Comparison of ENCODE assay signal across 10 cellular contexts in the genomic region with DNA sequence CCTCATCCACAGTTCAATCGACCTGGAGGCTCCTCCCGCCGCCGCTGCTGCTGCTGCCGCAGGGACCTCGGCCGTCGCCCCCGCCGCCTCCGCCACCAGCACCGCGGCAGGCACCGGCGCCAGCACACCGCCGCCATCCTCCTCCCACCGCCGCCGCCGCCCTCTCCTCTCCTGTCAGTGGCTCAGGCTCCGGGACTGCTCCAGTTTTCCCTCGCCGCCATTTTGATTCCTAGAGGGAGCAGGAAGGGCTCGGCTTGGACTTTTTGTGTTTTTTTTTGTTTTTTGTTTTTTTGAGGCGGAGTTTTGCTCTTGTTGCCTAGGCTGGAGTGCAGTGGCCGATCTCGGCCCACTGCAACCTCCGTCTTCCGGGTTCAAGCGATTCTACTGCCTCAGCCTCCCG. TPM values are rescaled to one million over a fixed set of nuclear protein-coding genes. Genes with fewer than 3 reads are reported as not detected.
DNase-seq lines count a peak whose midpoint lies in the region; ATAC-seq and TF ChIP-seq lines count a peak whose summit lies in the region.
"Had no signal": no experiment of that assay in that cellular context is flagged by ENCODE, and none has a peak within 500 bp of the region (broad histone marks: within the 10 kb centered on the region; RNA-seq: fewer than 3 reads in every experiment).

No MANE protein-coding gene starts in this region.

- peak overlapping the region; percentile 13 for H3K27ac ChIP-seq in naive thymus-derived CD4-positive, alpha-beta T cell (ENCODE audit: low read depth, low read length)
- no peak overlapping the region for H3K27ac ChIP-seq in A673 (ENCODE audit: low read depth, low read length, poor library complexity, severe bottlenecking)
- H3K27ac ChIP-seq: SJSA1 had no signal

- peak overlapping the region; percentile 18 to 85 (median 61) for H3K4me3 Mint-ChIP-seq in naive thymus-derived CD4-positive, alpha-beta T cell

- POLR2A ChIA-PET in naive thymus-derived CD4-positive, alpha-beta T cell (lab: Charles Lee), result no interaction called here
- POLR2A ChIA-PET in A673 (lab: Charles Lee; ENCODE audit: low non-redundant PET), result no interaction called here

- H3K4me3 ChIP-seq in BE2C (ENCODE audit: low read depth, low read length), result no peak overlapping the region
- H3K4me3 ChIP-seq in adipocyte (ENCODE audit: low read length), result peak overlapping the region; percentile 57
- no peak overlapping the region for H3K4me3 ChIP-seq in naive thymus-derived CD4-positive, alpha-beta T cell (ENCODE audit: low read length)
- no peak overlapping the region for H3K4me3 ChIP-seq in A673 (ENCODE audit: low read depth, low read length, poor library complexity, severe bottlenecking)
- H3K4me3 ChIP-seq: SJSA1 had no signal

- peaks cover 0 to 2% (median 0%) of the 10 kb centered on the region in 5 donors for H3K27me3 Mint-ChIP-seq in naive thymus-derived CD4-positive, alpha-beta T cell

- H3K27me3 ChIP-seq in BE2C (no peaks in the 10 kb centered on the region), adipocyte (replicated peaks; ENCODE audit: control insufficient read depth, insufficient read depth, low read length) (no peaks in the 10 kb centered on the region), A673 (replicated peaks; ENCODE audit: insufficient read depth, low read depth, low read length, poor library complexity) (no peaks in the 10 kb centered on the region)
- H3K27me3 ChIP-seq in naive thymus-derived CD4-positive, alpha-beta T cell (ENCODE audit: control insufficient read depth in 2 of 2, insufficient read depth in 2 of 2, low read length in 2 of 2), result no peaks in the 10 kb centered on the region
- H3K27me3 ChIP-seq: SJSA1 had no signal

- DNase-seq in BE2C (peak; percentile 14), NAMALWA (ENCODE audit: low spot score) (peak; percentile 43), adipocyte (ENCODE audit: low read depth) (no peak), A673 (ENCODE audit: low spot score) (no peak), mesenteric fat pad (ENCODE audit: low spot score) (no peak), RKO (ENCODE audit: low spot score) (no peak)
- DNase-seq in naive thymus-derived CD4-positive, alpha-beta T cell, result peak in 3 of 9 donors; percentile 15 to 47 (median 16)
- DNase-seq: DMS79 had no signal

- H3K4me1 ChIP-seq in BE2C (no peaks in the 10 kb centered on the region), adipocyte (ENCODE audit: control insufficient read depth, insufficient read depth, low read length) (peaks cover 16% of the 10 kb centered on the region), A673 (ENCODE audit: insufficient read depth, low read length, poor library complexity, severe bottlenecking) (peaks cover 5% of the 10 kb centered on the region)
- peaks cover 6 to 10% of the 10 kb centered on the region in 2 donors for H3K4me1 ChIP-seq in naive thymus-derived CD4-positive, alpha-beta T cell (ENCODE audit: control insufficient read depth in 2 of 2, insufficient read depth in 2 of 2, low read length in 2 of 2)

- H3K4me1 Mint-ChIP-seq in naive thymus-derived CD4-positive, alpha-beta T cell, result peaks cover 3 to 27% (median 19%) of the 10 kb centered on the region in 7 donors

- peak overlapping the region in 6 of 9 donors; percentile 39 to 83 (median 72) for H3K27ac Mint-ChIP-seq in naive thymus-derived CD4-positive, alpha-beta T cell

- no peak for ATAC-seq in naive thymus-derived CD4-positive, alpha-beta T cell
- no peak for ATAC-seq in HG03135 (IDR thresholded peaks at IDR 0.05; ENCODE audit: unreplicated experiment)

- no peaks in the 10 kb centered on the region for H3K36me3 ChIP-seq in BE2C
- no peaks in the 10 kb centered on the region for H3K36me3 ChIP-seq in adipocyte (ENCODE audit: control insufficient read depth, insufficient read depth, low read length, severe bottlenecking)
- H3K36me3 ChIP-seq in naive thymus-derived CD4-positive, alpha-beta T cell (ENCODE audit: control insufficient read depth in 2 of 3, insufficient read depth in 3 of 3, low read length in 3 of 3), result no peaks in the 10 kb centered on the region
- H3K36me3 ChIP-seq in A673 (ENCODE audit: insufficient read depth, low read length, poor library complexity, severe bottlenecking), result no peaks in the 10 kb centered on the region
- H3K36me3 ChIP-seq: SJSA1 had no signal

- TF ChIP-seq CTCF in BE2C (IDR thresholded peaks at IDR 0.05; ENCODE audit: low read depth, low read length), result no peak
- no peak for TF ChIP-seq CTCF in A673 (conservative IDR thresholded peaks at IDR 0.05; ENCODE audit: low read depth, low read length)

- peaks cover 0 to 12% (median 5%) of the 10 kb centered on the region in 5 donors for H3K36me3 Mint-ChIP-seq in naive thymus-derived CD4-positive, alpha-beta T cell

- intact Hi-C loops in naive thymus-derived CD4-positive, alpha-beta T cell (cut with micrococcal nuclease), result no loop called here
- intact Hi-C loops in A673 (cut with micrococcal nuclease; ENCODE audit: unreplicated experiment), result no loop called here

- peak overlapping the region; percentile 51 for H3K9ac ChIP-seq in adipocyte (ENCODE audit: low read length)

- peaks cover 0 to 6% (median 3%) of the 10 kb centered on the region in 11 donors for H3K9me3 Mint-ChIP-seq in naive thymus-derived CD4-positive, alpha-beta T cell

- H3K9me3 ChIP-seq in BE2C (no peaks in the 10 kb centered on the region), adipocyte (ENCODE audit: control insufficient read depth, low read length) (no peaks in the 10 kb centered on the region), A673 (ENCODE audit: low read depth, low read length, poor library complexity, severe bottlenecking) (no peaks in the 10 kb centered on the region)
- no peaks in the 10 kb centered on the region for H3K9me3 ChIP-seq in naive thymus-derived CD4-positive, alpha-beta T cell (ENCODE audit: control insufficient read depth in 2 of 3, low read length in 3 of 3)
- H3K9me3 ChIP-seq: SJSA1 had no signal

- no TSS peak for BruUV-seq in A673 (replicated peaks; lab: Mats Ljungman, UMichigan)

- CTCF ChIA-PET in naive thymus-derived CD4-positive, alpha-beta T cell (lab: Charles Lee), result interaction anchor here (1.5 kb wide), 1 partner anchor 144 kb away, joined by 3 read pairs; no protein-coding TSS in a partner anchor
- CTCF ChIA-PET in A673 (lab: Charles Lee), result no interaction called here

RNA-seq across cellular contexts. Expression of a gene that starts 3.0 kb away (rescaled TPM):
- polyA plus RNA-seq in BE2C (2012; ENCODE audit: insufficient read depth, insufficient read length, low read depth), result 3.6 TPM
- total RNA-seq in naive thymus-derived CD4-positive, alpha-beta T cell, result 10 to 100 TPM in 1 of 5 experiments, under 1 TPM in 4; 0.08 to 41.8 (median 0.42) TPM
- polyA plus RNA-seq in naive thymus-derived CD4-positive, alpha-beta T cell, result under 1 TPM in 1 of 2 donors, not detected in 1; 0.13 TPM
- total RNA-seq in A673 (2021) (89.3 and 97.5 TPM in 2 replicates), mesenteric fat pad (1.2 TPM)

RNA-seq across cellular contexts. Expression of a gene that starts 58.4 kb away (rescaled TPM):
- polyA plus RNA-seq in BE2C (2012; ENCODE audit: insufficient read depth, insufficient read length, low read depth), result 15.8 TPM
- total RNA-seq in naive thymus-derived CD4-positive, alpha-beta T cell, result 100 to 1,000 TPM in 1 of 5 experiments, 10 to 100 TPM in 4; 59.3 to 146 (median 60.0) TPM
- polyA plus RNA-seq in naive thymus-derived CD4-positive, alpha-beta T cell, result 10 to 100 TPM; 34.3 to 45.9 TPM
- total RNA-seq in A673 (2021) (13.5 and 16.6 TPM in 2 replicates), mesenteric fat pad (116 TPM)

Comparison
In these comparisons a context has a peak if more than half of its experiments do, and no peak if none do; other contexts are left out.
1. DNase-seq: peak in BE2C (single experiment) and NAMALWA (single experiment); none in adipocyte (single experiment), A673 (single experiment), mesenteric fat pad (single experiment) and RKO (single experiment).